11 cellular contexts compared by ENCODE assay signal in genomic region chr11:115221461-115222069, GRCh38.
DNase-seq lines count a peak whose midpoint lies in the region; ATAC-seq, FAIRE-seq and TF ChIP-seq lines count a peak whose summit lies in the region.
"Had no signal": no experiment of that assay in that cellular context is flagged by ENCODE, and none has a peak within 500 bp of the region (broad histone marks: within the 10 kb centered on the region; RNA-seq: fewer than 3 reads in every experiment).

No MANE protein-coding gene starts in this region.

- TF ChIP-seq CTCF in mammary epithelial cell (conservative IDR thresholded peaks at IDR 0.05 in 1 of 2, IDR thresholded peaks at IDR 0.05 in 1 of 2; ENCODE audit: extremely low read depth in 1 of 2, insufficient read depth in 1 of 2, low read depth in 1 of 2, low read length in 2 of 2) (no peak), D721Med (IDR thresholded peaks at IDR 0.05; ENCODE audit: insufficient read depth, missing control alignments) (no peak)

- peak overlapping the region in 2 of 4 donors; percentile 12 to 18 for H3K4me3 Mint-ChIP-seq in CD4-positive, CD25-positive, alpha-beta regulatory T cell
- H3K4me3 Mint-ChIP-seq: activated naive CD4-positive, alpha-beta T cell treated with anti-CD3 and anti-CD28 coated beads, Interleukin-2, amount 10 ng/mL, durations not matched to agents 7 days and 5 days had no signal

- H2AFZ ChIP-seq in mammary epithelial cell (ENCODE audit: low read depth, low read length): peak overlapping the region; percentile 22

- FAIRE-seq in D721Med (lab: Jason Lieb, UNC): no peak

- peak overlapping the region; percentile 16 to 90 (median 81) for H3K27ac Mint-ChIP-seq in CD4-positive, CD25-positive, alpha-beta regulatory T cell

- H3K79me2 ChIP-seq in mammary epithelial cell (ENCODE audit: insufficient read depth, low read length): no peaks in the 10 kb centered on the region

- DNase-seq in CD4-positive, CD25-positive, alpha-beta regulatory T cell: no peak
- no peak for DNase-seq in mammary epithelial cell
- DNase-seq in NCI-H510A treated with DMSO at 0.1 percent for 48 hours (lab: John Stamatoyannopoulos, UW): no peak
- no peak for DNase-seq in cerebellar nuclear complex (lab: John Stamatoyannopoulos, UW)
- DNase-seq in NCI-H2081 treated with DMSO at 0.1 percent for 48 hours (lab: John Stamatoyannopoulos, UW): no peak
- no peak for DNase-seq in D721Med (ENCODE audit: insufficient read length, low spot score)
- DNase-seq: activated naive CD4-positive, alpha-beta T cell treated with anti-CD3 and anti-CD28 coated beads, Interleukin-2, amount 10 ng/mL, durations not matched to agents 7 days and 5 days; effector CD4-positive, alpha-beta T cell; stimulated activated CD4-positive, alpha-beta T cell treated with anti-CD3 and anti-CD28 coated beads, Interleukin-1b, Interleukin-23, amount 100 ng/mL, for 48 hours had no signal

- no peaks in the 10 kb centered on the region for H3K9me3 ChIP-seq in CD4-positive, CD25-positive, alpha-beta regulatory T cell (ENCODE audit: control insufficient read depth in 2 of 2, low read length in 2 of 2)
- no peaks in the 10 kb centered on the region for H3K9me3 ChIP-seq in mammary epithelial cell (replicated peaks; ENCODE audit: insufficient read depth, low read length)

- in situ Hi-C loops in mammary epithelial cell (cut with MboI; ENCODE audit: low sequenced_read_pairs in 2 of 2): no loop called here

- H3K27ac ChIP-seq in CD4-positive, CD25-positive, alpha-beta regulatory T cell (ENCODE audit: insufficient read depth, low read length, poor library complexity, severe bottlenecking): peak overlapping the region; percentile 79
- H3K27ac ChIP-seq in mammary epithelial cell (ENCODE audit: insufficient read depth, low read depth, low read length): peak overlapping the region; percentile 95

- H3K27me3 Mint-ChIP-seq in CD4-positive, CD25-positive, alpha-beta regulatory T cell: no peaks in the 10 kb centered on the region

- H3K4me1 Mint-ChIP-seq in CD4-positive, CD25-positive, alpha-beta regulatory T cell: peaks cover 7 to 49% (median 23%) of the 10 kb centered on the region in 4 donors

- CTCF ChIA-PET in mammary epithelial cell (lab: Charles Lee; ENCODE audit: low non-redundant PET): no interaction called here

- H3K36me3 ChIP-seq in CD4-positive, CD25-positive, alpha-beta regulatory T cell (ENCODE audit: control insufficient read depth, insufficient read depth, low read length): no peaks in the 10 kb centered on the region
- no peaks in the 10 kb centered on the region for H3K36me3 ChIP-seq in mammary epithelial cell (ENCODE audit: insufficient read depth, low read length)

- no peak for ATAC-seq in CD4-positive, CD25-positive, alpha-beta regulatory T cell (ENCODE audit: low read depth in 2 of 2)
- ATAC-seq in GM19452 (IDR thresholded peaks at IDR 0.05; ENCODE audit: unreplicated experiment) (peak; percentile 29), HG03280 (IDR thresholded peaks at IDR 0.05; ENCODE audit: unreplicated experiment) (peak; percentile 42)

- WGBS in mammary epithelial cell (ENCODE audit: low coverage, missing lambda C conversion rate): 85% methylated on average over 2 of the region's 2 CpGs

- H3K4me1 ChIP-seq in CD4-positive, CD25-positive, alpha-beta regulatory T cell (ENCODE audit: control insufficient read depth, insufficient read depth, low read length, poor library complexity, severe bottlenecking): peaks cover 23% of the 10 kb centered on the region
- peaks cover 15% of the 10 kb centered on the region for H3K4me1 ChIP-seq in mammary epithelial cell (ENCODE audit: insufficient read depth, low read length)

- H4K20me1 ChIP-seq in mammary epithelial cell (ENCODE audit: insufficient read depth, low read length): no peaks in the 10 kb centered on the region

- intact Hi-C loops in mammary epithelial cell (cut with micrococcal nuclease): no loop called here

- no TSS peak for BruUV-seq in mammary epithelial cell (replicated peaks; lab: Mats Ljungman, UMichigan)

- H3K9me3 Mint-ChIP-seq in CD4-positive, CD25-positive, alpha-beta regulatory T cell: peaks cover 0 to 6% (median 0%) of the 10 kb centered on the region in 7 donors
- H3K9me3 Mint-ChIP-seq: activated naive CD4-positive, alpha-beta T cell treated with anti-CD3 and anti-CD28 coated beads, Interleukin-2, amount 10 ng/mL, durations not matched to agents 7 days and 5 days had no signal

- dilution Hi-C loops in mammary epithelial cell (cut with HindIII; ENCODE audit: low sequenced_read_pairs): no loop called here

- peaks cover 2% of the 10 kb centered on the region for H3K27me3 ChIP-seq in CD4-positive, CD25-positive, alpha-beta regulatory T cell (ENCODE audit: control insufficient read depth, insufficient read depth, low read length)
- H3K27me3 ChIP-seq in mammary epithelial cell (ENCODE audit: insufficient read depth, low read length): no peaks in the 10 kb centered on the region

- peak overlapping the region; percentile 35 for H3K4me3 ChIP-seq in CD4-positive, CD25-positive, alpha-beta regulatory T cell (ENCODE audit: low read depth, low read length)
- no peak overlapping the region for H3K4me3 ChIP-seq in mammary epithelial cell (replicated peaks in 1 of 3; ENCODE audit: insufficient read depth in 1 of 3, low read depth in 2 of 3, low read length in 3 of 3)

- H3K36me3 Mint-ChIP-seq in CD4-positive, CD25-positive, alpha-beta regulatory T cell: no peaks in the 10 kb centered on the region
- H3K36me3 Mint-ChIP-seq: activated naive CD4-positive, alpha-beta T cell treated with anti-CD3 and anti-CD28 coated beads, Interleukin-2, amount 10 ng/mL, durations not matched to agents 7 days and 5 days had no signal

- H3K9ac ChIP-seq in mammary epithelial cell (ENCODE audit: insufficient read depth, low read length): peak overlapping the region; percentile 30

- no peak overlapping the region for H3K4me2 ChIP-seq in mammary epithelial cell (ENCODE audit: insufficient read depth, low read depth, low read length)

Comparison
In these comparisons a context has a peak if more than half of its experiments do, and no peak if none do; other contexts are left out.
1. ATAC-seq: peak in GM19452 (single experiment) and HG03280 (single experiment); none in CD4-positive, CD25-positive, alpha-beta regulatory T cell (0 of 2).